8 cellular contexts compared by ENCODE assay signal in genomic region chr13:42574011-42574410, GRCh38. TPM values are rescaled to one million over a fixed set of nuclear protein-coding genes. Genes with fewer than 3 reads are reported as not detected.
A peak's percentile ranks its signal among the peaks of the same experiment; 100 is the strongest.
DNase-seq lines count a peak whose midpoint lies in the region; ATAC-seq, FAIRE-seq and TF ChIP-seq lines count a peak whose summit lies in the region.

TNFSF11 (plus strand) TSS chr13:42574152; CDS start chr13:42574304, 152 bp downstream.

- POLR2A ChIA-PET in A549 (lab: Yijun Ruan, JAX), result no interaction called here

- H3K9ac ChIP-seq in HUES64 (ENCODE audit: low read depth, low read length), result peak within 1 kb of the TSS; percentile 51

- no peak within 1 kb of the TSS for H3K27ac ChIP-seq in A549
- no peak within 1 kb of the TSS for H3K27ac ChIP-seq in HUES64 (ENCODE audit: low read depth, low read length)
- no peak within 1 kb of the TSS for H3K27ac ChIP-seq in muscle layer of duodenum (ENCODE audit: low read length)

- DNase-seq in A549 (ENCODE audit: low read depth in 1 of 2, low spot score in 1 of 2), result no peak
- no peak for DNase-seq in bronchial epithelial cell (ENCODE audit: low read depth)
- DNase-seq in SKM-1 (lab: John Stamatoyannopoulos, UW; ENCODE audit: unreplicated experiment), result no peak
- no peak for DNase-seq in NAMALWA (ENCODE audit: low spot score)
- DNase-seq in 8988T, result no peak

- CTCF ChIA-PET in A549 (lab: Yijun Ruan, JAX), result no interaction called here

- no peak for TF ChIP-seq POLR2A in A549 (IDR thresholded peaks at IDR 0.05; ENCODE audit: low read length)

- H3K36me3 ChIP-seq in HUES64 (ENCODE audit: insufficient read depth, low read length), result no peaks in the 10 kb centered on the region
- no peaks in the 10 kb centered on the region for H3K36me3 ChIP-seq in bronchial epithelial cell (ENCODE audit: control insufficient read depth, insufficient read depth, low read length)
- no peaks in the 10 kb centered on the region for H3K36me3 ChIP-seq in muscle layer of duodenum (ENCODE audit: control insufficient read depth in 1 of 2, insufficient read depth in 2 of 2, low read length in 2 of 2)

- H3K4me1 ChIP-seq in A549 (no peaks in the 10 kb centered on the region), HUES64 (ENCODE audit: insufficient read depth, low read length) (peaks cover 26% of the 10 kb centered on the region), muscle layer of duodenum (ENCODE audit: control insufficient read depth in 1 of 2, insufficient read depth in 2 of 2, low read length in 2 of 2) (peaks cover 0 to 14% of the 10 kb centered on the region in 2 donors)

- peaks cover 33% of the 10 kb centered on the region for H3K27me3 ChIP-seq in HUES64 (ENCODE audit: insufficient read depth, low read length)
- H3K27me3 ChIP-seq in bronchial epithelial cell (ENCODE audit: control insufficient read depth, insufficient read depth, low read length), result peaks cover 14% of the 10 kb centered on the region
- peaks cover 16% of the 10 kb centered on the region for H3K27me3 ChIP-seq in muscle layer of duodenum (ENCODE audit: low read depth, low read length)

- H3K4me3 ChIP-seq in A549 (peak within 1 kb of the TSS; percentile 15; the same call in 1 of the 3 replicates), HUES64 (ENCODE audit: low read length) (peak within 1 kb of the TSS; percentile 65), bronchial epithelial cell (ENCODE audit: low read depth, low read length) (peak within 1 kb of the TSS; percentile 40), muscle layer of duodenum (ENCODE audit: low read depth in 1 of 2, low read length in 2 of 2) (peak within 1 kb of the TSS; percentile 45 to 64)

- TF ChIP-seq RAD21 in A549 (conservative IDR thresholded peaks at IDR 0.05 in 1 of 2, IDR thresholded peaks at IDR 0.05 in 1 of 2), result no peak

- no peak for TF ChIP-seq EP300 in A549 (IDR thresholded peaks at IDR 0.05)

- ATAC-seq in A549, result no peak
- peak; percentile 16 for ATAC-seq in GM19395 (IDR thresholded peaks at IDR 0.05; ENCODE audit: unreplicated experiment)

- H3K9me3 ChIP-seq in A549 (no peaks in the 10 kb centered on the region), HUES64 (ENCODE audit: insufficient read depth, low read depth, low read length) (peaks cover 5% of the 10 kb centered on the region; the same call in 1 of the 2 replicates), muscle layer of duodenum (ENCODE audit: control insufficient read depth in 1 of 2, low read length in 2 of 2) (no peaks in the 10 kb centered on the region)

- WGBS in A549 (ENCODE audit: missing lambda C conversion rate), result 12% methylated on average over 13 of the region's 39 CpGs
- WGBS in HUES64, result 3% methylated on average over 39 of the region's 39 CpGs

- FAIRE-seq in A549 (lab: Jason Lieb, UNC) (no peak), bronchial epithelial cell (lab: Jason Lieb, UNC) (no peak)

- TF ChIP-seq CTCF in A549 (IDR thresholded peaks at IDR 0.05) (no peak), bronchial epithelial cell (IDR thresholded peaks at IDR 0.05; ENCODE audit: insufficient read depth, low read length, severe bottlenecking) (no peak)

- peak within 1 kb of the TSS; percentile 56 for H3K4me2 ChIP-seq in A549

TF ChIP-seq in A549, 52 proteins besides CTCF, POLR2A, EP300 and RAD21:
- TF ChIP-seq FOXS1 (CRISPR knock-in tag; IDR thresholded peaks at IDR 0.05) (no peak), CHD4 (IDR thresholded peaks at IDR 0.05; ENCODE audit: borderline replicate concordance) (no peak), NPAS2 (CRISPR knock-in tag; IDR thresholded peaks at IDR 0.05; ENCODE audit: borderline replicate concordance) (no peak), MAFK (IDR thresholded peaks at IDR 0.05; ENCODE audit: partially characterized antibody) (no peak), HMGXB4 (CRISPR knock-in tag; IDR thresholded peaks at IDR 0.05; ENCODE audit: borderline replicate concordance) (no peak), TP53 (CRISPR knock-in tag; IDR thresholded peaks at IDR 0.05) (no peak)
TF ChIP-seq in A549: peak in this region for 0.

RNA-seq across cellular contexts. Expression of gene TNFSF11, which starts in this region (rescaled TPM):
- not detected in 2 replicates for polyA plus RNA-seq in A549 (2011; rRNA removed)
- polyA plus RNA-seq in A549 (2012; cell fraction: cytosol; rRNA removed), result not detected in 2 replicates
- polyA plus RNA-seq in A549 (2012; cell fraction: nucleus; rRNA removed), result not detected in 2 replicates
- not detected in 3 replicates for polyA plus RNA-seq in A549 (2017; fragmentation: RNase III; extraction: RNeasy Plus Mini Kit Qiagen cat#74134 plus additional on column Dnase treatment)
- polyA minus RNA-seq in A549 (2011; rRNA and poly(A)+ RNA removed), result not detected in 2 replicates
- 4.4 TPM for polyA plus RNA-seq in HUES64 (2013, experiment 1 of 2)
- 2.7 TPM for polyA plus RNA-seq in HUES64 (2013, experiment 2 of 2)
- total RNA-seq in bronchial epithelial cell, result under 0.01 and 0.13 TPM in 2 replicates

Comparison
In these comparisons a context has a peak if more than half of its experiments do, and no peak if none do; other contexts are left out.
1. H3K4me3 ChIP-seq: peak in every context shown above with its lines; median percentile 65 in HUES64; 54 in muscle layer of duodenum; 40 in bronchial epithelial cell; 15 in A549.